In genomic region chrX:67721321-67721720, GRCh38 we compare ENCODE assay signal across 17 cellular contexts.
DNase-seq lines count a peak whose midpoint lies in the region; ATAC-seq, FAIRE-seq and TF ChIP-seq lines count a peak whose summit lies in the region.
"Had no signal": no experiment of that assay in that cellular context is flagged by ENCODE, and none has a peak within 500 bp of the region (broad histone marks: within the 10 kb centered on the region; RNA-seq: fewer than 3 reads in every experiment).

No MANE protein-coding gene starts in this region.

- H3K9me1 ChIP-seq in endothelial cell of umbilical vein (replicated peaks; ENCODE audit: control insufficient read depth, extremely low read depth, insufficient read depth, low read length) = no peaks in the 10 kb centered on the region

- H3K36me3 ChIP-seq in BLaER1 treated with 17β-estradiol and CSF1 and Interleukin-3, amounts not matched to agents 10 nM and 100 nM = peaks cover 0 to 27% (median 17%) of the 10 kb centered on the region in 11 experiments; a peak in 17 of 22 replicates
- H3K36me3 ChIP-seq in endothelial cell of umbilical vein (ENCODE audit: control insufficient read depth in 2 of 2, extremely low read depth in 1 of 2, insufficient read depth in 2 of 2, low read length in 2 of 2) (peaks cover 0 to 8% of the 10 kb centered on the region in 2 experiments), vagina (no peaks in the 10 kb centered on the region)

- H3K9ac ChIP-seq in BLaER1 treated with 17β-estradiol and CSF1 and Interleukin-3, amounts not matched to agents 10 nM and 100 nM = peak overlapping the region in 8 of 11 experiments; percentile 69 to 79 (median 74); a peak in 15 of 22 replicates
- no peak overlapping the region for H3K9ac ChIP-seq in endothelial cell of umbilical vein (replicated peaks; ENCODE audit: extremely low read depth, insufficient read depth, low read length)

- ATAC-seq in GM21619 (IDR thresholded peaks at IDR 0.05; ENCODE audit: unreplicated experiment) = no peak
- ATAC-seq: GM12878 had no signal

- H3K4me3 ChIP-seq in BLaER1 treated with 17β-estradiol and CSF1 and Interleukin-3, amounts not matched to agents 10 nM and 100 nM = peak overlapping the region in 2 of 10 experiments; percentile 39 to 45; a peak in 2 of 20 replicates
- H3K4me3 ChIP-seq in endothelial cell of umbilical vein (replicated peaks in 1 of 3; ENCODE audit: insufficient read depth in 1 of 3, low read depth in 1 of 3, low read length in 3 of 3) = no peak overlapping the region
- no peak overlapping the region for H3K4me3 ChIP-seq in vagina
- H3K4me3 ChIP-seq: GM12878 had no signal

- CTCF ChIA-PET in endothelial cell of umbilical vein (lab: Charles Lee) = no interaction called here

- dilution Hi-C loops in endothelial cell of umbilical vein (cut with MboI; ENCODE audit: extremely low pct_ligation_motif_present, low sequenced_read_pairs) = no loop called here

- H3K9me3 ChIP-seq in BLaER1 treated with 17β-estradiol and CSF1 and Interleukin-3, amounts not matched to agents 10 nM and 100 nM (replicated peaks in 1 of 11) = peaks cover 0 to 17% (median 11%) of the 10 kb centered on the region in 11 experiments; a peak in 16 of 22 replicates
- no peaks in the 10 kb centered on the region for H3K9me3 ChIP-seq in endothelial cell of umbilical vein (replicated peaks; ENCODE audit: control insufficient read depth, insufficient read depth, low read length)
- no peaks in the 10 kb centered on the region for H3K9me3 ChIP-seq in vagina

- peak; percentile 91 for FAIRE-seq in endothelial cell of umbilical vein (lab: Jason Lieb, UNC)
- FAIRE-seq: GM12878, H1 had no signal

- intact Hi-C loops in endothelial cell of umbilical vein (cut with micrococcal nuclease) = no loop called here
- intact Hi-C loops in vagina (cut with DNase I) = no loop called here

- H3K4me1 ChIP-seq in BLaER1 treated with 17β-estradiol and CSF1 and Interleukin-3, amounts not matched to agents 10 nM and 100 nM = peaks cover 83 to 93% (median 91%) of the 10 kb centered on the region in 10 experiments
- H3K4me1 ChIP-seq in endothelial cell of umbilical vein (ENCODE audit: control insufficient read depth, extremely low read depth, insufficient read depth, low read length) = peaks cover 14% of the 10 kb centered on the region
- H3K4me1 ChIP-seq in vagina = peaks cover 35% of the 10 kb centered on the region

- no peak overlapping the region for H2AFZ ChIP-seq in endothelial cell of umbilical vein (ENCODE audit: low read depth, low read length)

- no peaks in the 10 kb centered on the region for H3K27me3 ChIP-seq in BLaER1 treated with 17β-estradiol and CSF1 and Interleukin-3, amounts not matched to agents 10 nM and 100 nM
- H3K27me3 ChIP-seq in endothelial cell of umbilical vein (ENCODE audit: control insufficient read depth in 2 of 2, insufficient read depth in 2 of 2, low read length in 2 of 2) (no peaks in the 10 kb centered on the region), vagina (no peaks in the 10 kb centered on the region)

- DNase-seq in dermis blood vessel endothelial cell = peak; percentile 45
- DNase-seq in endothelial cell of umbilical vein (ENCODE audit: low read depth, low spot score) = peak; percentile 48
- no peak for DNase-seq in vagina (ENCODE audit: extremely low spot score in 2 of 2)
- no peak for DNase-seq in NCI-H510A (lab: John Stamatoyannopoulos, UW)
- no peak for DNase-seq in stimulated activated CD4-positive, alpha-beta T cell treated with anti-CD3 and anti-CD28 coated beads, Interleukin-2, amount 100 ng/mL, for 48 hours
- DNase-seq: 8988T; CD4-positive, CD25-positive, alpha-beta regulatory T cell; CD8-positive, alpha-beta memory T cell; COR-L47; DMS 273 treated with DMSO at 0.1 percent for 48 hours; DMS53; DND-41; H9 had no signal

- POLR2A ChIA-PET in endothelial cell of umbilical vein (lab: Charles Lee) = no interaction called here

- H3K4me2 ChIP-seq in BLaER1 treated with 17β-estradiol and CSF1 and Interleukin-3, amounts not matched to agents 10 nM and 100 nM = peak overlapping the region; percentile 70 to 95 (median 88)
- peak overlapping the region; percentile 47 for H3K4me2 ChIP-seq in endothelial cell of umbilical vein (ENCODE audit: insufficient read depth, low read length)

- no peak for TF ChIP-seq POLR2A in endothelial cell of umbilical vein (IDR thresholded peaks at IDR 0.05; ENCODE audit: low read depth, low read length)
- TF ChIP-seq POLR2A in vagina (IDR thresholded peaks at IDR 0.05) = no peak

- no TSS peak for BruUV-seq in endothelial cell of umbilical vein (replicated peaks; lab: Mats Ljungman, UMichigan)

- H4K20me1 ChIP-seq in BLaER1 treated with 17β-estradiol and CSF1 and Interleukin-3, amounts not matched to agents 10 nM and 100 nM = no peaks in the 10 kb centered on the region
- no peaks in the 10 kb centered on the region for H4K20me1 ChIP-seq in endothelial cell of umbilical vein (replicated peaks; ENCODE audit: control insufficient read depth, extremely low read depth, insufficient read depth, low read length)

- H3K27ac ChIP-seq in BLaER1 treated with 17β-estradiol and CSF1 and Interleukin-3, amounts not matched to agents 10 nM and 100 nM = peak overlapping the region in 9 of 11 experiments; percentile 81 to 88 (median 87); a peak in 18 of 22 replicates
- H3K27ac ChIP-seq in endothelial cell of umbilical vein (ENCODE audit: insufficient read depth, low read depth, low read length) = no peak overlapping the region
- H3K27ac ChIP-seq in vagina = peak overlapping the region; percentile 52

- TF ChIP-seq CTCF in endothelial cell of umbilical vein (IDR thresholded peaks at IDR 0.05; ENCODE audit: extremely low read depth in 1 of 2, insufficient read depth in 1 of 2, low read depth in 1 of 2, low read length in 2 of 2) = no peak
- no peak for TF ChIP-seq CTCF in vagina (IDR thresholded peaks at IDR 0.05)

- no peaks in the 10 kb centered on the region for H3K79me2 ChIP-seq in endothelial cell of umbilical vein (ENCODE audit: control insufficient read depth, insufficient read depth, low read length)

TF ChIP-seq in endothelial cell of umbilical vein, 7 proteins besides CTCF, POLR2A, EP300 and RAD21:
- TF ChIP-seq FOS (IDR thresholded peaks at IDR 0.05; ENCODE audit: borderline replicate concordance, insufficient read depth, low read length) (no peak), GATA2 (IDR thresholded peaks at IDR 0.05; ENCODE audit: insufficient read depth, insufficient read length, low read depth, low read length) (no peak), MAX (IDR thresholded peaks at IDR 0.05; ENCODE audit: insufficient read depth, insufficient read length) (no peak), POLR2AphosphoS5 (IDR thresholded peaks at IDR 0.05; ENCODE audit: insufficient read depth, low read depth, low read length) (no peak), MYC (IDR thresholded peaks at IDR 0.05; ENCODE audit: low read depth, low read length) (no peak)

Comparison
In these comparisons a context has a peak if more than half of its experiments do, and no peak if none do; other contexts are left out.
1. DNase-seq: peak in dermis blood vessel endothelial cell (single experiment) and endothelial cell of umbilical vein (single experiment); none in vagina (0 of 2), NCI-H510A (single experiment) and stimulated activated CD4-positive, alpha-beta T cell treated with anti-CD3 and anti-CD28 coated beads, Interleukin-2, amount 100 ng/mL, for 48 hours (0 of 2).